8 cellular contexts compared by ENCODE assay signal in the genomic region with DNA sequence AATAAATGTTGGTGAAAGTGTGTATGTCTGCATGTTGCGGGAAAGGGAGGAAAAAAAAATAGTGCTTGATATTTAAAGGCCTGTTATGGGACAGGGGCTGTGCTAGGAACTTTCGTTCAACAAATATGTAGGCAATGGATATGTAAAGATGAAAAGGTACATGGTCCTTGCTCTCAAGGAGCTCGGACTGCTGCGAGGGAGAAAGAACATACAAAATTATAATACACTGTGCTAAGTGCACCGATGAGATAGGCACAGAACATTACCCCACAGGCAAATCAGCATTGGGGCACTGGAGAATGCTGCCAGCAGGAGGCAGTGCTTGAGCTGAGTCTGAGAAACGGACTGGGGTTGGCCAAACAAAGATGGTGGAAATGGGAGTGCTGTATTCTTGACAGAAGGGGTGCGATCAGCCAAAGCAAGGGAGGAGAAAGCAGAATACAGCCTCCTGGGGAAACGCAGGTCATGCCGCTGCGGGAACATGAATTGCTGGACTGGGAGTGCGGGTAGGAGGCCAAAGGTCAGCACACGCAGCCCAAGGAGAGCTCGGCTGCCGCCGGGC. TPM values are rescaled to one million over a fixed set of nuclear protein-coding genes. Genes with fewer than 3 reads are reported as not detected.
DNase-seq lines count a peak whose midpoint lies in the region; TF ChIP-seq lines count a peak whose summit lies in the region.

No MANE protein-coding gene starts in this region.

- no peaks in the 10 kb centered on the region for H3K27me3 ChIP-seq in adrenal gland
- no peaks in the 10 kb centered on the region for H3K27me3 ChIP-seq in left ventricle myocardium inferior (ENCODE audit: low read depth)

- WGBS in adrenal gland, 4 donors = 7 to 10% (median 9%) methylated on average over 9 to 15 of the region's 15 CpGs
- WGBS in urinary bladder = 8% methylated on average over 15 of the region's 15 CpGs

- H3K36me3 Mint-ChIP-seq in progenitor cell of endocrine pancreas (ENCODE audit: insufficient read depth) = peaks cover 25% of the 10 kb centered on the region

- no peaks in the 10 kb centered on the region for H3K27me3 Mint-ChIP-seq in progenitor cell of endocrine pancreas

- H3K4me1 ChIP-seq in adrenal gland (replicated peaks in 1 of 2) (peaks cover 12 to 18% of the 10 kb centered on the region in 2 donors), left ventricle myocardium inferior (peaks cover 42% of the 10 kb centered on the region), urinary bladder (ENCODE audit: insufficient read depth) (no peaks in the 10 kb centered on the region)

- H3K9me3 Mint-ChIP-seq in progenitor cell of endocrine pancreas (ENCODE audit: low read depth) = peaks cover 13% of the 10 kb centered on the region

- peak overlapping the region; percentile 97 for H3K27ac Mint-ChIP-seq in progenitor cell of endocrine pancreas

- H3K36me3 ChIP-seq in adrenal gland (replicated peaks in 1 of 2) (peaks cover 0 to 32% of the 10 kb centered on the region in 2 donors), left ventricle myocardium inferior (peaks cover 45% of the 10 kb centered on the region), urinary bladder (ENCODE audit: insufficient read depth) (peaks cover 1% of the 10 kb centered on the region)

- H3K4me1 Mint-ChIP-seq in progenitor cell of endocrine pancreas (ENCODE audit: low read depth) = peaks cover 22% of the 10 kb centered on the region

- TF ChIP-seq POLR2A in adrenal gland (IDR thresholded peaks at IDR 0.05) = no peak

- H3K4me3 ChIP-seq in adrenal gland (peak overlapping the region; percentile 15 to 95 (median 88)), left ventricle myocardium inferior (peak overlapping the region; percentile 100), urinary bladder (ENCODE audit: low read depth, low read length) (peak overlapping the region; percentile 80)

- TF ChIP-seq CTCF in adrenal gland (IDR thresholded peaks at IDR 0.05) (peak; percentile 57 to 90 (median 83)), left ventricle myocardium inferior (IDR thresholded peaks at IDR 0.05; ENCODE audit: borderline replicate concordance) (peak; percentile 73), progenitor cell of endocrine pancreas (IDR thresholded peaks at IDR 0.05; ENCODE audit: unreplicated experiment) (peak; percentile 83)

- DNase-seq in GM04504 (ENCODE audit: low read depth) = peak; percentile 53
- DNase-seq in HCEC 1CT = peak; percentile 69
- peak; percentile 72 for DNase-seq in M059J (ENCODE audit: low read depth)
- peak; percentile 34 to 85 for DNase-seq in SW 1271 (lab: John Stamatoyannopoulos, UW)
- DNase-seq in adrenal gland = peak; percentile 79 to 92 (median 86)
- DNase-seq in left ventricle myocardium inferior = peak; percentile 63
- DNase-seq in progenitor cell of endocrine pancreas (ENCODE audit: low spot score, unreplicated experiment) = peak; percentile 40

- H3K27ac ChIP-seq in adrenal gland (peak overlapping the region in 4 of 5 donors; percentile 45 to 87 (median 78)), left ventricle myocardium inferior (replicated peaks) (peak overlapping the region; percentile 91), urinary bladder (ENCODE audit: low read depth) (peak overlapping the region; percentile 71)

- intact Hi-C loops in adrenal gland (cut with DNase I) = no loop called here
- intact Hi-C loops in left ventricle myocardium inferior (cut with micrococcal nuclease) = no loop called here

- H3K4me3 Mint-ChIP-seq in progenitor cell of endocrine pancreas (ENCODE audit: low read depth) = peak overlapping the region; percentile 98

- H3K9me3 ChIP-seq in adrenal gland (replicated peaks in 1 of 3) = no peaks in the 10 kb centered on the region
- H3K9me3 ChIP-seq in left ventricle myocardium inferior (replicated peaks) = no peaks in the 10 kb centered on the region

RNA-seq across cellular contexts. Expression of gene C15orf40, which starts 0.6 kb away (rescaled TPM):
- total RNA-seq in M059J (2014; rRNA removed; shearing (Covaris generic)) = 12.0 and 15.3 TPM in 2 replicates
- total RNA-seq in adrenal gland (10 to 100 TPM in 7 of 8 donors, 1 to 10 TPM in 1; 7.8 to 27.0 (median 22.9) TPM), left ventricle myocardium inferior (10.4 TPM), progenitor cell of endocrine pancreas (21.9 and 25.4 TPM in 2 replicates), urinary bladder (15.7 TPM)
- polyA plus RNA-seq in adrenal gland (10 to 100 TPM; 22.4 to 28.2 (median 24.0) TPM), urinary bladder (17.2 TPM)

RNA-seq across cellular contexts. Expression of gene RAMAC, which starts 24.8 kb away (rescaled TPM):
- total RNA-seq in M059J (2014; rRNA removed; shearing (Covaris generic)) = 40.7 and 44.8 TPM in 2 replicates
- 10 to 100 TPM; 19.3 to 24.2 (median 21.7) TPM for total RNA-seq in adrenal gland
- polyA plus RNA-seq in adrenal gland = 10 to 100 TPM; 12.7 to 28.4 (median 16.1) TPM
- total RNA-seq in left ventricle myocardium inferior = 13.9 TPM
- 32.8 and 33.3 TPM in 2 replicates for total RNA-seq in progenitor cell of endocrine pancreas
- total RNA-seq in urinary bladder = 38.9 TPM
- polyA plus RNA-seq in urinary bladder = 22.1 TPM

RNA-seq across cellular contexts. Expression of gene BTBD1, which starts 56.3 kb away (rescaled TPM):
- total RNA-seq in M059J (2014; rRNA removed; shearing (Covaris generic)) = 82.6 and 102 TPM in 2 replicates
- total RNA-seq in adrenal gland = 10 to 100 TPM; 38.8 to 72.6 (median 49.7) TPM
- 10 to 100 TPM in 2 of 3 donors, 1 to 10 TPM in 1; 7.2 to 65.9 (median 12.5) TPM for polyA plus RNA-seq in adrenal gland
- total RNA-seq in left ventricle myocardium inferior = 169 TPM
- 38.7 and 39.0 TPM in 2 replicates for total RNA-seq in progenitor cell of endocrine pancreas
- 102 TPM for total RNA-seq in urinary bladder
- 42.3 TPM for polyA plus RNA-seq in urinary bladder

RNA-seq across cellular contexts. Expression of gene HOMER2, which starts 58.3 kb away (rescaled TPM):
- 5.5 and 7.6 TPM in 2 replicates for total RNA-seq in M059J (2014; rRNA removed; shearing (Covaris generic))
- 10 to 100 TPM in 7 of 8 donors, 1 to 10 TPM in 1; 9.0 to 30.0 (median 24.9) TPM for total RNA-seq in adrenal gland
- polyA plus RNA-seq in adrenal gland = 10 to 100 TPM in 2 of 3 donors, 1 to 10 TPM in 1; 6.5 to 12.6 (median 11.2) TPM
- total RNA-seq in left ventricle myocardium inferior = 48.5 TPM
- total RNA-seq in progenitor cell of endocrine pancreas = 21.0 TPM in 2 replicates
- total RNA-seq in urinary bladder = 8.9 TPM
- polyA plus RNA-seq in urinary bladder = 1.2 TPM

Comparison
In these comparisons a context has a peak if more than half of its experiments do, and no peak if none do; other contexts are left out.
1. Peak in every context shown above with its lines: DNase-seq, H3K4me3 ChIP-seq and H3K27ac ChIP-seq.